Comparison of ENCODE assay signal across 15 cellular contexts in the genomic region with DNA sequence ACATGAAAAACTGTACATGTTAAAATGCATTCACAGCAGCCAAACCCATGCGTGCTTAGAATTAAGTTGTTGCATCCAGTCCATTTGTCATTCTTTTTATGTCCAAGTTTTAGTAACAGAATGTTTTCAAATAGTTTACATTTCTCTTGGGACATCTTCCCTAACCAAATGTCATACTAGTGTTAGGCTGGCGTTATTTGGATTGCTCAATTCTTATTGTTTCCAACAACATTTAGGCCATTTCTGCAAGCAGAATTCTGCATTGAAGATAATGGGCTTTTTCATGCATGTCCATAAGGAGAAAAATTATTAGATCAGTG.
DNase-seq lines count a peak whose midpoint lies in the region; TF ChIP-seq lines count a peak whose summit lies in the region.
"Had no signal": no experiment of that assay in that cellular context is flagged by ENCODE, and none has a peak within 500 bp of the region (broad histone marks: within the 10 kb centered on the region; RNA-seq: fewer than 3 reads in every experiment).

No MANE protein-coding gene starts in this region.

- H3K4me1 Mint-ChIP-seq in nephron = peaks cover 35% of the 10 kb centered on the region

- no peaks in the 10 kb centered on the region for H3K36me3 Mint-ChIP-seq in nephron (ENCODE audit: low read depth)

- no peak overlapping the region for H3K4me3 Mint-ChIP-seq in nephron
- H3K4me3 Mint-ChIP-seq: CD4-positive, alpha-beta T cell had no signal

- DNase-seq in AG08395 (ENCODE audit: low spot score) (peak; percentile 52), GM04504 (ENCODE audit: low read depth) (peak; percentile 58), fibroblast of gingiva (ENCODE audit: low read depth) (peak; percentile 89), NAMALWA (ENCODE audit: low spot score) (no peak), NCI-H1694 (lab: John Stamatoyannopoulos, UW) (no peak), NCI-H510A treated with DMSO at 0.1 percent for 48 hours (lab: John Stamatoyannopoulos, UW) (no peak), NCI-H446 (lab: John Stamatoyannopoulos, UW) (no peak)
- DNase-seq: Calu3; CD4-positive, alpha-beta T cell; GOT3; KG1; NCI-H1105; NCI-H187; NCI-H82 had no signal

- H3K9me3 Mint-ChIP-seq in nephron = no peaks in the 10 kb centered on the region
- H3K9me3 Mint-ChIP-seq: CD4-positive, alpha-beta T cell had no signal

- H3K27ac Mint-ChIP-seq in nephron = peak overlapping the region in 2 of 3 experiments; percentile 34 to 48
- H3K27ac Mint-ChIP-seq: CD4-positive, alpha-beta T cell had no signal

- TF ChIP-seq CTCF in nephron (IDR thresholded peaks at IDR 0.05; ENCODE audit: unreplicated experiment in 3 of 3) = no peak

- H3K27me3 Mint-ChIP-seq in nephron (ENCODE audit: low read depth) = peaks cover 13% of the 10 kb centered on the region

Comparison
In these comparisons a context has a peak if more than half of its experiments do, and no peak if none do; other contexts are left out.
1. DNase-seq: peak in AG08395 (single experiment), GM04504 (single experiment) and fibroblast of gingiva (single experiment); none in NAMALWA (single experiment), NCI-H1694 (single experiment), NCI-H510A treated with DMSO at 0.1 percent for 48 hours (single experiment) and NCI-H446 (0 of 2).